ENCODE assay signal across 15 cellular contexts in genomic region chr1:244954358-244954757, GRCh38.
"Had no signal": no experiment of that assay in that cellular context is flagged by ENCODE, and none has a peak within 500 bp of the region (broad histone marks: within the 10 kb centered on the region; RNA-seq: fewer than 3 reads in every experiment).

No MANE protein-coding gene starts in this region.

- DNase-seq: central memory CD4-positive, alpha-beta T cell; dorsolateral prefrontal cortex; foreskin fibroblast; hypothalamus; islet precursor cell; midbrain; stimulated activated CD4-positive, alpha-beta T cell treated with anti-CD3 and anti-CD28 coated beads, Interleukin-4, amount 100 ng/mL, for 4 hours; stimulated activated naive B cell treated with anti-CD40 and anti-IgM and Interleukin-4, amounts not matched to agents 10 μg/mL and 1 μg/mL and 100 μg/mL, for 72 hours; T1000 had no signal

- H3K4me3 ChIP-seq: dorsolateral prefrontal cortex had no signal

- H3K27me3 ChIP-seq: dorsolateral prefrontal cortex had no signal

- H3K4me1 Mint-ChIP-seq: neural crest cell had no signal

- H3K36me3 Mint-ChIP-seq: activated naive CD8-positive, alpha-beta T cell; stimulated activated naive B cell treated with anti-CD40 and anti-IgM and Interleukin-4, amounts not matched to agents 10 μg/mL and 1 μg/mL and 100 μg/mL, for 72 hours had no signal

- ATAC-seq: activated CD4-positive, CD25-positive, alpha-beta regulatory T cell treated with anti-CD3 and anti-CD28 coated beads, Interleukin-2, amount 50 U/mL, for 24 hours; sciatic nerve; stimulated activated naive B cell treated with anti-CD40 and anti-IgM and Interleukin-4, amounts not matched to agents 10 μg/mL and 1 μg/mL and 100 μg/mL, for 72 hours had no signal

- H3K27ac ChIP-seq: dorsolateral prefrontal cortex, epithelial cell of prostate had no signal

- H3K4me3 Mint-ChIP-seq: activated naive CD8-positive, alpha-beta T cell; activated T-helper 1 cell treated with anti-CD3 and anti-CD28 coated beads, Interleukin-12 subunit alpha, Interleukin-12 subunit beta, Interleukin-2, Interleukin-4 antibody, amounts not matched to agents 30 ng/mL and 10 ng/mL and 1 ng/mL, durations not matched to agents 14 hours and 24 hours and 36 hours; neural crest cell; stimulated activated naive B cell treated with anti-CD40 and anti-IgM and Interleukin-4, amounts not matched to agents 10 μg/mL and 1 μg/mL and 100 μg/mL, for 72 hours had no signal

- H3K27ac Mint-ChIP-seq: activated naive CD8-positive, alpha-beta T cell; activated T-helper 1 cell treated with anti-CD3 and anti-CD28 coated beads, Interleukin-12 subunit alpha, Interleukin-12 subunit beta, Interleukin-2, Interleukin-4 antibody, amounts not matched to agents 30 ng/mL and 10 ng/mL and 1 ng/mL, durations not matched to agents 14 hours and 24 hours and 36 hours; stimulated activated naive B cell treated with anti-CD40 and anti-IgM and Interleukin-4, amounts not matched to agents 10 μg/mL and 1 μg/mL and 100 μg/mL, for 72 hours had no signal

- H3K9me3 Mint-ChIP-seq: activated T-helper 1 cell treated with anti-CD3 and anti-CD28 coated beads, Interleukin-12 subunit alpha, Interleukin-12 subunit beta, Interleukin-2, Interleukin-4 antibody, amounts not matched to agents 30 ng/mL and 10 ng/mL and 1 ng/mL, durations not matched to agents 14 hours and 24 hours and 36 hours; stimulated activated naive B cell treated with anti-CD40 and anti-IgM and Interleukin-4, amounts not matched to agents 10 μg/mL and 1 μg/mL and 100 μg/mL, for 72 hours had no signal

- H3K27me3 Mint-ChIP-seq: activated naive CD8-positive, alpha-beta T cell; stimulated activated naive B cell treated with anti-CD40 and anti-IgM and Interleukin-4, amounts not matched to agents 10 μg/mL and 1 μg/mL and 100 μg/mL, for 72 hours had no signal
